In genomic region chr3:136250862-136251460, GRCh38 we compare ENCODE assay signal across 1 cellular context.
A peak's percentile ranks its signal among the peaks of the same experiment; 100 is the strongest.
TF ChIP-seq lines count a peak whose summit lies in the region.

No MANE protein-coding gene starts in this region.

TF ChIP-seq in HepG2, 621 proteins besides CTCF, POLR2A, EP300 and RAD21 (continued from another document and continues in another):
- TF ChIP-seq ZNF558 (CRISPR knock-in tag; IDR thresholded peaks at IDR 0.05; ENCODE audit: borderline replicate concordance) = peak; percentile 98; the same call in 1 of the 2 replicates
- TF ChIP-seq PREB (CRISPR knock-in tag; IDR thresholded peaks at IDR 0.05) = peak; percentile 85; the same call in 1 of the 2 replicates
- TF ChIP-seq ISL2 (CRISPR knock-in tag; IDR thresholded peaks at IDR 0.05) = no peak
- no peak for TF ChIP-seq SP2 (CRISPR knock-in tag; IDR thresholded peaks at IDR 0.05)
- TF ChIP-seq PHF20 (CRISPR knock-in tag; IDR thresholded peaks at IDR 0.05) = no peak
- TF ChIP-seq DPF2 (CRISPR knock-in tag; IDR thresholded peaks at IDR 0.05; ENCODE audit: borderline replicate concordance, low read depth) = peak; percentile 54; the same call in 1 of the 2 replicates
- TF ChIP-seq ZFP62 (CRISPR knock-in tag; IDR thresholded peaks at IDR 0.05) = no peak
- TF ChIP-seq ZBTB21 (CRISPR knock-in tag; IDR thresholded peaks at IDR 0.05) = no peak
- no peak for TF ChIP-seq ZNF598 (CRISPR knock-in tag; IDR thresholded peaks at IDR 0.05; ENCODE audit: borderline replicate concordance)
- 0 out of 2 replicates have a peak, but pooled peaks have one; percentile 72 for TF ChIP-seq ZNF841 (CRISPR knock-in tag; IDR thresholded peaks at IDR 0.05; ENCODE audit: borderline replicate concordance)
- TF ChIP-seq ZNF747 (CRISPR knock-in tag; IDR thresholded peaks at IDR 0.05; ENCODE audit: borderline replicate concordance) = peak; percentile 87
- no peak for TF ChIP-seq SP1 (IDR thresholded peaks at IDR 0.05)
- 0 out of 2 replicates have a peak, but pooled peaks have one; percentile 32 for TF ChIP-seq SP1 (CRISPR knock-in tag; IDR thresholded peaks at IDR 0.05)
- TF ChIP-seq CSRNP1 (CRISPR knock-in tag; IDR thresholded peaks at IDR 0.05) = peak; percentile 88; the same call in 1 of the 2 replicates
- peak; percentile 90; the same call in 1 of the 2 replicates for TF ChIP-seq ZNF766 (CRISPR knock-in tag; IDR thresholded peaks at IDR 0.05; ENCODE audit: borderline replicate concordance)
- TF ChIP-seq ZFP41 (CRISPR knock-in tag; IDR thresholded peaks at IDR 0.05; ENCODE audit: borderline replicate concordance) = peak; percentile 92; the same call in 1 of the 2 replicates
- TF ChIP-seq KDM5A (IDR thresholded peaks at IDR 0.05; ENCODE audit: borderline replicate concordance, low read length) = no peak
- peak; percentile 91 for TF ChIP-seq ZNF276 (CRISPR knock-in tag; IDR thresholded peaks at IDR 0.05; ENCODE audit: low read depth)
- TF ChIP-seq KDM3A (CRISPR knock-in tag; IDR thresholded peaks at IDR 0.05; ENCODE audit: low read depth) = no peak
- no peak; the same call in 1 of the 2 replicates for TF ChIP-seq ZNF143 (CRISPR knock-in tag; IDR thresholded peaks at IDR 0.05)
- no peak for TF ChIP-seq MIER2 (CRISPR knock-in tag; IDR thresholded peaks at IDR 0.05)
- TF ChIP-seq BHLHE40 (IDR thresholded peaks at IDR 0.05; ENCODE audit: low read length) = peak; percentile 68; the same call in 1 of the 2 replicates
- TF ChIP-seq POGK (CRISPR knock-in tag; conservative IDR thresholded peaks at IDR 0.05) = 0 out of 2 replicates have a peak, but pooled peaks have one; percentile 54
- peak; percentile 99 for TF ChIP-seq ZNF687 (CRISPR knock-in tag; IDR thresholded peaks at IDR 0.05)
- TF ChIP-seq GFI1 (CRISPR knock-in tag; IDR thresholded peaks at IDR 0.05; ENCODE audit: borderline replicate concordance) = no peak; the same call in 1 of the 2 replicates
- no peak for TF ChIP-seq MATR3 (CRISPR knock-in tag; IDR thresholded peaks at IDR 0.05)
- no peak for TF ChIP-seq KDM6A (CRISPR knock-in tag; IDR thresholded peaks at IDR 0.05; ENCODE audit: low read depth)
- no peak for TF ChIP-seq AFF4 (CRISPR knock-in tag; IDR thresholded peaks at IDR 0.05)
- TF ChIP-seq HNF4A (CRISPR knock-in tag; IDR thresholded peaks at IDR 0.05) = peak; percentile 31; the same call in 1 of the 2 replicates
- no peak for TF ChIP-seq MIER3 (CRISPR knock-in tag; IDR thresholded peaks at IDR 0.05; ENCODE audit: borderline replicate concordance)
- no peak for TF ChIP-seq HMG20B (CRISPR knock-in tag; conservative IDR thresholded peaks at IDR 0.05)
- peak; percentile 35; the same call in 1 of the 2 replicates for TF ChIP-seq KLF9 (CRISPR knock-in tag; IDR thresholded peaks at IDR 0.05; ENCODE audit: low read depth)
- no peak for TF ChIP-seq ASH2L (IDR thresholded peaks at IDR 0.05; ENCODE audit: insufficient read length, low read depth, low read length)
- TF ChIP-seq ZBTB39 (CRISPR knock-in tag; IDR thresholded peaks at IDR 0.05) = no peak
- no peak; the same call in 1 of the 2 replicates for TF ChIP-seq ZNF709 (CRISPR knock-in tag; IDR thresholded peaks at IDR 0.05)
- TF ChIP-seq ZC3H4 (CRISPR knock-in tag; IDR thresholded peaks at IDR 0.05; ENCODE audit: borderline replicate concordance) = 0 out of 2 replicates have a peak, but pooled peaks have one; percentile 30
- peak; percentile 89; the same call in 1 of the 2 replicates for TF ChIP-seq ZNF616 (CRISPR knock-in tag; IDR thresholded peaks at IDR 0.05; ENCODE audit: low read depth)
- TF ChIP-seq EED (CRISPR knock-in tag; IDR thresholded peaks at IDR 0.05) = peak; percentile 95; the same call in 1 of the 2 replicates
- TF ChIP-seq REST (IDR thresholded peaks at IDR 0.05; ENCODE audit: borderline replicate concordance in 1 of 2, low read depth in 1 of 2, low read length in 2 of 2) = no peak
- TF ChIP-seq ZNF644 (CRISPR knock-in tag; IDR thresholded peaks at IDR 0.05; ENCODE audit: low read depth) = 0 out of 2 replicates have a peak, but pooled peaks have one; percentile 85
- TF ChIP-seq YEATS4 (CRISPR knock-in tag; IDR thresholded peaks at IDR 0.05; ENCODE audit: borderline replicate concordance) = no peak; the same call in 1 of the 2 replicates
